Comparison of ENCODE assay signal across 14 cellular contexts in the genomic region with DNA sequence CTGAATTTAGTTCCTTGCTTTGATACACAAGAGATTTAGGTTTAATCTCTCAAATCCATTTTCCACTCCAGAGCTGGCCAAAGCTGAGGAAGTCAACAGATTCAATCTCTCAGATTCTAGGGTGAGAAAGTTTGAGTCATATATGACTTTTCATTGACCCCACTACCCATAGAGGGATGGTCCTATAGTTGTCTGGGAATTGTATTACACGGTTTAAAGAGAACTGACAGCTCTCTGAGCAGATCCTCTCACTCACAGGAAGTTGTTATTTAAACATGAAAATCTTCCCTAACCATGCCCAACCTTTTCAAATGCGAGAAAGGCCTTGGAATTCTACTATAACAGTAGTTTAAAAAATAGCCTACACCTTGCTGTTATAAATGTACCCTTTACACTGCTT.
"Had no signal": no experiment of that assay in that cellular context is flagged by ENCODE, and none has a peak within 500 bp of the region (broad histone marks: within the 10 kb centered on the region; RNA-seq: fewer than 3 reads in every experiment).

No MANE protein-coding gene starts in this region.

- H3K27ac ChIP-seq: dorsolateral prefrontal cortex, neutrophil, tibial nerve had no signal

- ATAC-seq: mucosa of descending colon; naive thymus-derived CD4-positive, alpha-beta T cell had no signal

- H3K27ac Mint-ChIP-seq: naive thymus-derived CD4-positive, alpha-beta T cell had no signal

- H3K4me1 ChIP-seq: tibial nerve had no signal

- H3K4me1 Mint-ChIP-seq: naive thymus-derived CD4-positive, alpha-beta T cell had no signal

- H3K27me3 ChIP-seq: dorsolateral prefrontal cortex, neutrophil, tibial nerve had no signal

- H3K9me3 ChIP-seq: mucosa of descending colon, neutrophil, tibial nerve had no signal

- DNase-seq: activated CD4-positive, CD25-positive, alpha-beta regulatory T cell treated with anti-CD3 and anti-CD28 coated beads, Interleukin-2, amount 50 U/mL, for 72 hours; activated naive CD4-positive, alpha-beta T cell; dorsolateral prefrontal cortex; erythroblast; islet precursor cell; mucosa of descending colon; naive thymus-derived CD4-positive, alpha-beta T cell; stimulated activated CD4-positive, alpha-beta T cell treated with anti-CD3 and anti-CD28 coated beads, Interleukin-2, amount 100 ng/mL, for 48 hours; stimulated activated naive CD4-positive, alpha-beta T cell; T-helper 1 cell; T1000 had no signal

- H3K4me3 ChIP-seq: dorsolateral prefrontal cortex, lung, mucosa of descending colon, tibial nerve had no signal

- H3K36me3 ChIP-seq: neutrophil, tibial nerve had no signal

- H3K27me3 Mint-ChIP-seq: naive thymus-derived CD4-positive, alpha-beta T cell had no signal

- H3K4me3 Mint-ChIP-seq: naive thymus-derived CD4-positive, alpha-beta T cell had no signal

- H3K36me3 Mint-ChIP-seq: naive thymus-derived CD4-positive, alpha-beta T cell had no signal
